Comparison of ENCODE assay signal across 16 cellular contexts in the genomic region with DNA sequence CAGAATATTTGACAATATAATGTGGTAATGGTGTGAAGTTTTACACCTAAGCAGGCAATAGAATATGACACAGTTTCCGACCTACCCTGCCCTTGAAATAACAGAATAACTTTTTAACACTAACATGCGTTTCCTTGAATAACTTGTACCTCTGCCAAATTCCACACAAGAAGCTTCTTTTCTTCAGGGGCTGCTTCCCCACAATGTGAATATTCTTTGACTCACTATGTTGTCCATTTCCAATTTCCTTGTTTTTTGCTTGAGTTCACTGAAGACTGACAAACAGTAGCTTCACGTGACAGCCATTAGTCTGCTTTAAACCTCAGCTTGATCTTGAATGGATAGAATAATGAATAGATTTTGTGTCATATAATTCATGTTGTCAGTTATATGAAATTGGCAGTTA. TPM values are rescaled to one million over a fixed set of nuclear protein-coding genes. Genes with fewer than 3 reads are reported as not detected.
DNase-seq lines count a peak whose midpoint lies in the region; ATAC-seq and TF ChIP-seq lines count a peak whose summit lies in the region.
"Had no signal": no experiment of that assay in that cellular context is flagged by ENCODE, and none has a peak within 500 bp of the region (broad histone marks: within the 10 kb centered on the region; RNA-seq: fewer than 3 reads in every experiment).

No MANE protein-coding gene starts in this region.

- TF ChIP-seq CTCF in mammary epithelial cell (conservative IDR thresholded peaks at IDR 0.05 in 1 of 2, IDR thresholded peaks at IDR 0.05 in 1 of 2; ENCODE audit: extremely low read depth in 1 of 2, insufficient read depth in 1 of 2, low read depth in 1 of 2, low read length in 2 of 2): no peak
- TF ChIP-seq CTCF in osteocyte (IDR thresholded peaks at IDR 0.05): no peak

- peak overlapping the region; percentile 5 for H3K4me3 Mint-ChIP-seq in osteocyte (ENCODE audit: unreplicated experiment)
- no peak overlapping the region for H3K4me3 Mint-ChIP-seq in T-helper 17 cell
- H3K4me3 Mint-ChIP-seq: activated naive CD8-positive, alpha-beta T cell treated with anti-CD3 and anti-CD28 coated beads, Interleukin-2, amount 50 U/mL, for 24 hours; activated T-cell treated with anti-CD3 and anti-CD28 coated beads, Interleukin-2, amount 50 U/mL, for 4 hours; IgD-negative memory B cell had no signal

- dilution Hi-C loops in mammary epithelial cell (cut with HindIII; ENCODE audit: low sequenced_read_pairs): loop anchor here (5.0 kb wide), 1 partner anchor 72 kb away; no protein-coding TSS in a partner anchor

- ATAC-seq in T-helper 17 cell (no peak), HG03025 (IDR thresholded peaks at IDR 0.05; ENCODE audit: low FRiP score, unreplicated experiment) (no peak), GM18517 (IDR thresholded peaks at IDR 0.05; ENCODE audit: unreplicated experiment) (no peak)
- ATAC-seq: activated naive CD8-positive, alpha-beta T cell treated with anti-CD3 and anti-CD28 coated beads, Interleukin-2, amount 50 U/mL, for 24 hours; activated T-cell treated with anti-CD3 and anti-CD28 coated beads, Interleukin-2, amount 50 U/mL, for 4 hours; SK-N-SH treated with all-trans-retinoic acid at 6 μM for 48 hours had no signal

- 26% methylated on average over 3 of the region's 3 CpGs for WGBS in mammary epithelial cell (ENCODE audit: low coverage, missing lambda C conversion rate)

- H3K27me3 ChIP-seq in mammary epithelial cell (ENCODE audit: insufficient read depth, low read length): no peaks in the 10 kb centered on the region

- TF ChIP-seq RAD21 in Ishikawa (IDR thresholded peaks at IDR 0.05; ENCODE audit: low read depth): no peak

- H3K4me1 Mint-ChIP-seq in osteocyte (ENCODE audit: unreplicated experiment) (peaks cover 49% of the 10 kb centered on the region), T-helper 17 cell (no peaks in the 10 kb centered on the region)
- H3K4me1 Mint-ChIP-seq: activated naive CD8-positive, alpha-beta T cell treated with anti-CD3 and anti-CD28 coated beads, Interleukin-2, amount 50 U/mL, for 24 hours; IgD-negative memory B cell had no signal

- CTCF ChIA-PET in mammary epithelial cell (lab: Charles Lee; ENCODE audit: low non-redundant PET): no interaction called here

- intact Hi-C loops in mammary epithelial cell (cut with micrococcal nuclease): no loop called here

- no peaks in the 10 kb centered on the region for H3K36me3 ChIP-seq in mammary epithelial cell (ENCODE audit: insufficient read depth, low read length)

- H3K36me3 Mint-ChIP-seq in osteocyte (ENCODE audit: unreplicated experiment) (no peaks in the 10 kb centered on the region), T-helper 17 cell (ENCODE audit: low read depth) (no peaks in the 10 kb centered on the region)
- H3K36me3 Mint-ChIP-seq: IgD-negative memory B cell had no signal

- H3K27ac Mint-ChIP-seq in osteocyte (ENCODE audit: unreplicated experiment): peak overlapping the region; percentile 80
- H3K27ac Mint-ChIP-seq in T-helper 17 cell: no peak overlapping the region
- H3K27ac Mint-ChIP-seq: activated naive CD8-positive, alpha-beta T cell treated with anti-CD3 and anti-CD28 coated beads, Interleukin-2, amount 50 U/mL, for 24 hours; IgD-negative memory B cell had no signal

- H3K27ac ChIP-seq in mammary epithelial cell (ENCODE audit: insufficient read depth, low read depth, low read length): no peak overlapping the region

- H3K27me3 Mint-ChIP-seq in osteocyte (ENCODE audit: unreplicated experiment) (no peaks in the 10 kb centered on the region), T-helper 17 cell (peaks cover 49% of the 10 kb centered on the region)

- H3K4me3 ChIP-seq in mammary epithelial cell (replicated peaks in 1 of 3; ENCODE audit: insufficient read depth in 1 of 3, low read depth in 2 of 3, low read length in 3 of 3): peak overlapping the region in 1 of 3 experiments; percentile 14

- H3K9me3 Mint-ChIP-seq in osteocyte (ENCODE audit: unreplicated experiment): no peaks in the 10 kb centered on the region
- H3K9me3 Mint-ChIP-seq: activated naive CD8-positive, alpha-beta T cell treated with anti-CD3 and anti-CD28 coated beads, Interleukin-2, amount 50 U/mL, for 24 hours; activated T-cell treated with anti-CD3 and anti-CD28 coated beads, Interleukin-2, amount 50 U/mL, for 4 hours; IgD-negative memory B cell had no signal

- no peaks in the 10 kb centered on the region for H4K20me1 ChIP-seq in mammary epithelial cell (ENCODE audit: insufficient read depth, low read length)

- H2AFZ ChIP-seq in mammary epithelial cell (ENCODE audit: low read depth, low read length): peak overlapping the region; percentile 86

- H3K9ac ChIP-seq in mammary epithelial cell (ENCODE audit: insufficient read depth, low read length): no peak overlapping the region

- H3K79me2 ChIP-seq in mammary epithelial cell (ENCODE audit: insufficient read depth, low read length): no peaks in the 10 kb centered on the region

- DNase-seq in mammary epithelial cell: no peak
- peak; percentile 78 for DNase-seq in glomerular visceral epithelial cell (ENCODE audit: extremely low spot score)
- no peak for DNase-seq in osteocyte (ENCODE audit: extremely low spot score, unreplicated experiment)
- no peak for DNase-seq in T-helper 17 cell
- DNase-seq in NOMO-1 treated with dmso at 0.1 percent for 144 hours (lab: John Stamatoyannopoulos, UW; ENCODE audit: unreplicated experiment): no peak
- DNase-seq: activated CD4-positive, alpha-beta T cell treated with anti-CD3 and anti-CD28 coated beads, Interleukin-2, amount 50 U/mL, for 1 hour; activated naive CD8-positive, alpha-beta T cell treated with anti-CD3 and anti-CD28 coated beads, Interleukin-2, amount 50 U/mL, for 24 hours; activated T-cell treated with anti-CD3 and anti-CD28 coated beads, Interleukin-2, amount 50 U/mL, for 4 hours; Caco-2; GF-D8; left cardiac atrium had no signal

- in situ Hi-C loops in mammary epithelial cell (cut with MboI; ENCODE audit: low sequenced_read_pairs in 2 of 2): no loop called here

- peaks cover 8% of the 10 kb centered on the region for H3K4me1 ChIP-seq in mammary epithelial cell (ENCODE audit: insufficient read depth, low read length)
- H3K4me1 ChIP-seq: Caco-2 had no signal

- H3K9me3 ChIP-seq in mammary epithelial cell (replicated peaks; ENCODE audit: insufficient read depth, low read length): no peaks in the 10 kb centered on the region
- H3K9me3 ChIP-seq in T-helper 17 cell (ENCODE audit: control insufficient read depth, low read length, poor library complexity, severe bottlenecking): no peaks in the 10 kb centered on the region
- H3K9me3 ChIP-seq: Caco-2 had no signal

- peak overlapping the region; percentile 8 for H3K4me2 ChIP-seq in mammary epithelial cell (ENCODE audit: insufficient read depth, low read depth, low read length)

- BruUV-seq in mammary epithelial cell (replicated peaks; lab: Mats Ljungman, UMichigan): no TSS peak

- peak; percentile 94 for TF ChIP-seq EP300 in Ishikawa (IDR thresholded peaks at IDR 0.05; ENCODE audit: borderline replicate concordance)

TF ChIP-seq in Ishikawa, 13 proteins besides CTCF, POLR2A, EP300 and RAD21 (continues in another document):
- TF ChIP-seq CEBPB (IDR thresholded peaks at IDR 0.05): no peak
- TF ChIP-seq REST (IDR thresholded peaks at IDR 0.05; ENCODE audit: low read depth): no peak
- TF ChIP-seq CREB1 (IDR thresholded peaks at IDR 0.05; ENCODE audit: low read depth): no peak
- peak; percentile 82 for TF ChIP-seq TEAD4 (IDR thresholded peaks at IDR 0.05)
- TF ChIP-seq TAF1 (IDR thresholded peaks at IDR 0.05; ENCODE audit: low read depth): no peak
- peak; percentile 90 for TF ChIP-seq FOXM1 (IDR thresholded peaks at IDR 0.05; ENCODE audit: borderline replicate concordance, low read depth)
- TF ChIP-seq EGR1 (IDR thresholded peaks at IDR 0.05): no peak
- peak; percentile 46; the same call in 1 of the 2 replicates for TF ChIP-seq YY1 (IDR thresholded peaks at IDR 0.05; ENCODE audit: low read depth)
- peak; percentile 91 for TF ChIP-seq NFIC (IDR thresholded peaks at IDR 0.05)
- no peak for TF ChIP-seq ZBTB7A (IDR thresholded peaks at IDR 0.05; ENCODE audit: low read depth)
- TF ChIP-seq TCF12 (IDR thresholded peaks at IDR 0.05; ENCODE audit: low read depth): peak; percentile 89
- peak; percentile 48; the same call in 1 of the 2 replicates for TF ChIP-seq MAX (IDR thresholded peaks at IDR 0.05)

RNA-seq across cellular contexts. Expression of gene SHROOM3, which starts 14.3 kb away (rescaled TPM):
- total RNA-seq in mammary epithelial cell (100 to 1,000 TPM in 1 of 2 donors, 10 to 100 TPM in 1; 32.8 to 136 TPM), osteocyte (3.8 and 4.8 TPM in 2 replicates), T-helper 17 cell (not detected)
- 23.2 TPM for polyA plus RNA-seq in mammary epithelial cell
- 62.8 TPM for polyA minus RNA-seq in mammary epithelial cell
- polyA plus RNA-seq: IgD-negative memory B cell had no signal

RNA-seq across cellular contexts. Expression of gene CCDC158, which starts 28.4 kb away (rescaled TPM):
- total RNA-seq in mammary epithelial cell (1 to 10 TPM in 1 of 2 donors, not detected in 1; 3.0 TPM), osteocyte (not detected in 2 replicates), T-helper 17 cell (not detected)
- 0.02 TPM for polyA plus RNA-seq in mammary epithelial cell
- polyA minus RNA-seq in mammary epithelial cell: not detected
- total RNA-seq: activated T-cell treated with anti-CD3 and anti-CD28 coated beads, Interleukin-2, amount 50 U/mL, for 4 hours had no signal
- polyA plus RNA-seq: IgD-negative memory B cell had no signal
